In genomic region chr17:20226814-20227482, GRCh38 we compare ENCODE assay signal across 1 cellular context.
TF ChIP-seq lines count a peak whose summit lies in the region.

No MANE protein-coding gene starts in this region.

TF ChIP-seq in HepG2, 621 proteins besides CTCF, POLR2A, EP300 and RAD21 (continued from another document):
- TF ChIP-seq ZNF574 (CRISPR knock-in tag; IDR thresholded peaks at IDR 0.05) (peak; percentile 40; the same call in 1 of the 2 replicates), NR3C1 (CRISPR knock-in tag; IDR thresholded peaks at IDR 0.05) (no peak), ZNF615 (CRISPR knock-in tag; IDR thresholded peaks at IDR 0.05; ENCODE audit: borderline replicate concordance) (no peak), ZNF235 (CRISPR knock-in tag; IDR thresholded peaks at IDR 0.05; ENCODE audit: borderline replicate concordance) (no peak), THRA (CRISPR knock-in tag; IDR thresholded peaks at IDR 0.05; ENCODE audit: borderline replicate concordance) (peak; percentile 44; the same call in 1 of the 2 replicates), ZNF326 (CRISPR knock-in tag; IDR thresholded peaks at IDR 0.05; ENCODE audit: borderline replicate concordance) (no peak), ZNF83 (CRISPR knock-in tag; IDR thresholded peaks at IDR 0.05; ENCODE audit: borderline replicate concordance) (no peak), KLF15 (CRISPR knock-in tag; IDR thresholded peaks at IDR 0.05; ENCODE audit: borderline replicate concordance) (no peak), FOXP1 (IDR thresholded peaks at IDR 0.05) (no peak), FOXP1 (CRISPR knock-in tag; IDR thresholded peaks at IDR 0.05) (no peak), ZNF501 (CRISPR knock-in tag; IDR thresholded peaks at IDR 0.05) (no peak), ZNF274 (CRISPR knock-in tag; IDR thresholded peaks at IDR 0.05) (no peak), ZNF281 (CRISPR knock-in tag; IDR thresholded peaks at IDR 0.05; ENCODE audit: borderline replicate concordance) (peak; percentile 64; the same call in 1 of the 2 replicates), TAF1 (CRISPR knock-in tag; IDR thresholded peaks at IDR 0.05) (no peak), IRF2 (CRISPR knock-in tag; IDR thresholded peaks at IDR 0.05) (peak; percentile 34; the same call in 1 of the 2 replicates), ZNF232 (CRISPR knock-in tag; IDR thresholded peaks at IDR 0.05; ENCODE audit: borderline replicate concordance) (no peak), ETV6 (CRISPR knock-in tag; conservative IDR thresholded peaks at IDR 0.05) (no peak), STAG1 (CRISPR knock-in tag; IDR thresholded peaks at IDR 0.05) (peak; percentile 90), HDAC6 (IDR thresholded peaks at IDR 0.05; ENCODE audit: low read depth, low read length) (no peak), TCF7 (IDR thresholded peaks at IDR 0.05; ENCODE audit: low read depth) (no peak), XRCC5 (optimal IDR thresholded peaks at IDR 0.05; ENCODE audit: low read length) (no peak), WIZ (CRISPR knock-in tag; IDR thresholded peaks at IDR 0.05) (no peak), RXRA (CRISPR knock-in tag; IDR thresholded peaks at IDR 0.05) (no peak), CREM (IDR thresholded peaks at IDR 0.05) (no peak), CREM (CRISPR knock-in tag; IDR thresholded peaks at IDR 0.05) (no peak)
- TF ChIP-seq, protein P1, sequence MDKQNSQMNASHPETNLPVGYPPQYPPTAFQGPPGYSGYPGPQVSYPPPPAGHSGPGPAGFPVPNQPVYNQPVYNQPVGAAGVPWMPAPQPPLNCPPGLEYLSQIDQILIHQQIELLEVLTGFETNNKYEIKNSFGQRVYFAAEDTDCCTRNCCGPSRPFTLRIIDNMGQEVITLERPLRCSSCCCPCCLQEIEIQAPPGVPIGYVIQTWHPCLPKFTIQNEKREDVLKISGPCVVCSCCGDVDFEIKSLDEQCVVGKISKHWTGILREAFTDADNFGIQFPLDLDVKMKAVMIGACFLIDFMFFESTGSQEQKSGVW (CRISPR knock-in tag; IDR thresholded peaks at IDR 0.05; ENCODE audit: borderline replicate concordance) = no peak
- TF ChIP-seq, protein P2, sequence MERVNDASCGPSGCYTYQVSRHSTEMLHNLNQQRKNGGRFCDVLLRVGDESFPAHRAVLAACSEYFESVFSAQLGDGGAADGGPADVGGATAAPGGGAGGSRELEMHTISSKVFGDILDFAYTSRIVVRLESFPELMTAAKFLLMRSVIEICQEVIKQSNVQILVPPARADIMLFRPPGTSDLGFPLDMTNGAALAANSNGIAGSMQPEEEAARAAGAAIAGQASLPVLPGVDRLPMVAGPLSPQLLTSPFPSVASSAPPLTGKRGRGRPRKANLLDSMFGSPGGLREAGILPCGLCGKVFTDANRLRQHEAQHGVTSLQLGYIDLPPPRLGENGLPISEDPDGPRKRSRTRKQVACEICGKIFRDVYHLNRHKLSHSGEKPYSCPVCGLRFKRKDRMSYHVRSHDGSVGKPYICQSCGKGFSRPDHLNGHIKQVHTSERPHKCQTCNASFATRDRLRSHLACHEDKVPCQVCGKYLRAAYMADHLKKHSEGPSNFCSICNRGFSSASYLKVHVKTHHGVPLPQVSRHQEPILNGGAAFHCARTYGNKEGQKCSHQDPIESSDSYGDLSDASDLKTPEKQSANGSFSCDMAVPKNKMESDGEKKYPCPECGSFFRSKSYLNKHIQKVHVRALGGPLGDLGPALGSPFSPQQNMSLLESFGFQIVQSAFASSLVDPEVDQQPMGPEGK (CRISPR knock-in tag; IDR thresholded peaks at IDR 0.05) = peak; percentile 50; the same call in 1 of the 2 replicates
- TF ChIP-seq, protein P3, sequence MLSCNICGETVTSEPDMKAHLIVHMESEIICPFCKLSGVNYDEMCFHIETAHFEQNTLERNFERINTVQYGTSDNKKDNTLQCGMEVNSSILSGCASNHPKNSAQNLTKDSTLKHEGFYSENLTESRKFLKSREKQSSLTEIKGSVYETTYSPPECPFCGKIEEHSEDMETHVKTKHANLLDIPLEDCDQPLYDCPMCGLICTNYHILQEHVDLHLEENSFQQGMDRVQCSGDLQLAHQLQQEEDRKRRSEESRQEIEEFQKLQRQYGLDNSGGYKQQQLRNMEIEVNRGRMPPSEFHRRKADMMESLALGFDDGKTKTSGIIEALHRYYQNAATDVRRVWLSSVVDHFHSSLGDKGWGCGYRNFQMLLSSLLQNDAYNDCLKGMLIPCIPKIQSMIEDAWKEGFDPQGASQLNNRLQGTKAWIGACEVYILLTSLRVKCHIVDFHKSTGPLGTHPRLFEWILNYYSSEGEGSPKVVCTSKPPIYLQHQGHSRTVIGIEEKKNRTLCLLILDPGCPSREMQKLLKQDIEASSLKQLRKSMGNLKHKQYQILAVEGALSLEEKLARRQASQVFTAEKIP (CRISPR knock-in tag; IDR thresholded peaks at IDR 0.05; ENCODE audit: borderline replicate concordance) = no peak
